In the genomic region with DNA sequence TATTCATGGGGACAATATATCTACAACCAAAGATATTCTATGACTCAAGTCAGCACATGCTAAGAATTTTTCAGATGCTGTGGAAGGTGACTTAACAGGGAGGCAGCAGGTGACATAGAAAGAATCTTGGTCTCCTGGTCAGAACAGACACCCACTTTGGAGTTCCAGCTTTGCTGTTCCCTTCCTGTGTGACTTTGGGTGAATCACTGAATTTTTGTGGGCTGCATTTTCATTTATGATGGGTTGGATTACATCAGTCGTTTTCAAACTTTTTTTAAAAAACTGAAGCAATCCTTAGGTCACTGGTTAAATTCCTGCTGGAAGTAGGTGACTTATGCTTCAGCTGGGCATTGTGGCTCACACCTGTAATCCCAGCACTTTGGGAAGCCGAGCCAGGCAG, we compare ENCODE assay signal across 14 cellular contexts. TPM values are rescaled to one million over a fixed set of nuclear protein-coding genes. Genes with fewer than 3 reads are reported as not detected.
A peak's percentile ranks its signal among the peaks of the same experiment; 100 is the strongest.
DNase-seq lines count a peak whose midpoint lies in the region; ATAC-seq, FAIRE-seq and TF ChIP-seq lines count a peak whose summit lies in the region.
"Had no signal": no experiment of that assay in that cellular context is flagged by ENCODE, and none has a peak within 500 bp of the region (broad histone marks: within the 10 kb centered on the region; RNA-seq: fewer than 3 reads in every experiment).

No MANE protein-coding gene starts in this region.

- ATAC-seq in heart right ventricle = no peak
- ATAC-seq in sciatic nerve = no peak

- no peak for FAIRE-seq in GM19239 (lab: Jason Lieb, UNC)

- intact Hi-C loops in heart right ventricle (cut with DNase I) (loop anchor here in 8 of 10 donors (5.0 to 10.0 kb wide), 5 partner anchors 93 to 108 kb away; no protein-coding TSS in a partner anchor), sciatic nerve (cut with DNase I) (loop anchor here (10.0 kb wide), 1 partner anchor 105 kb away; no protein-coding TSS in a partner anchor)

- H3K4me3 ChIP-seq in cardiac fibroblast (replicated peaks in 1 of 2; ENCODE audit: low read depth in 2 of 2, low read length in 2 of 2) (no peak overlapping the region), heart right ventricle (no peak overlapping the region)
- H3K4me3 ChIP-seq: mucosa of descending colon had no signal

- 65 to 70% methylated on average over 2 of the region's 2 CpGs for WGBS in heart right ventricle, 2 donors

- no peak overlapping the region for H3K27ac ChIP-seq in heart right ventricle

- H3K9me3 ChIP-seq in heart right ventricle = no peaks in the 10 kb centered on the region
- H3K9me3 ChIP-seq: mucosa of descending colon had no signal

- TF ChIP-seq CTCF in cardiac fibroblast (IDR thresholded peaks at IDR 0.05; ENCODE audit: low read depth, low read length) (no peak), heart right ventricle (IDR thresholded peaks at IDR 0.05) (no peak)

- H3K27me3 ChIP-seq in heart right ventricle = peaks cover 0 to 35% (median 17%) of the 10 kb centered on the region in 7 donors

- DNase-seq in EH (ENCODE audit: low read depth) = peak; percentile 87
- DNase-seq in M059J (ENCODE audit: low read depth) = peak; percentile 80
- peak; percentile 15 to 83 for DNase-seq in cardiac fibroblast (ENCODE audit: low read depth in 2 of 2)
- peak; percentile 47 for DNase-seq in myocyte (ENCODE audit: low read depth)
- DNase-seq in Kasumi-1 (lab: John Stamatoyannopoulos, UW) = no peak
- no peak for DNase-seq in heart right ventricle
- DNase-seq in GM19239 (ENCODE audit: insufficient read length, low spot score) = no peak
- DNase-seq in sciatic nerve (ENCODE audit: low spot score) = no peak
- DNase-seq: activated CD8-positive, alpha-beta memory T cell treated with anti-CD3 and anti-CD28 coated beads, Interleukin-2, amount 50 U/mL, for 48 hours; aorta; mucosa of descending colon; NCI-H1105 treated with DMSO at 0.1 percent for 48 hours; SHP77 treated with DMSO at 0.1 percent for 48 hours had no signal

- H3K36me3 ChIP-seq in heart right ventricle = no peaks in the 10 kb centered on the region

- peaks cover 0 to 2% (median 0%) of the 10 kb centered on the region in 9 donors for H3K4me1 ChIP-seq in heart right ventricle

RNA-seq across cellular contexts. Expression of a gene that starts 24.9 kb away (rescaled TPM):
- total RNA-seq in M059J (2014; rRNA removed; shearing (Covaris generic)) = not detected in 2 replicates
- total RNA-seq in myocyte (2.3 and 8.2 TPM in 2 replicates), heart right ventricle (1 to 10 TPM in 1 of 10 donors, under 1 TPM in 4, not detected in 5; 0.13 to 3.1 (median 0.53) TPM), sciatic nerve (2.4 TPM)
- polyA plus RNA-seq in myocyte (2012) = 0.58 TPM
- 1 to 10 TPM in 1 of 2 donors, under 1 TPM in 1; 0.16 to 4.0 TPM for polyA plus RNA-seq in heart right ventricle
- total RNA-seq: aorta, HT-29, mucosa of descending colon had no signal
- polyA plus RNA-seq: aorta had no signal

RNA-seq across cellular contexts. Expression of a gene that starts 28.4 kb away (rescaled TPM):
- total RNA-seq in M059J (2014; rRNA removed; shearing (Covaris generic)) = not detected in 2 replicates
- total RNA-seq in myocyte = 0.11 TPM in 1 of 2 replicates, not detected in the other
- polyA plus RNA-seq in myocyte (2012) = not detected
- total RNA-seq in heart right ventricle = under 1 TPM in 2 of 10 donors, not detected in 8; 0.10 to 0.17 TPM
- polyA plus RNA-seq in heart right ventricle = not detected
- total RNA-seq in sciatic nerve = not detected
- total RNA-seq: aorta, HT-29, mucosa of descending colon had no signal
- polyA plus RNA-seq: aorta had no signal

RNA-seq across cellular contexts. Expression of a gene that starts 44.4 kb away (rescaled TPM):
- total RNA-seq in M059J (2014; rRNA removed; shearing (Covaris generic)) = not detected in 2 replicates
- total RNA-seq in myocyte (not detected in 2 replicates), heart right ventricle (not detected), sciatic nerve (not detected)
- not detected for polyA plus RNA-seq in myocyte (2012)
- polyA plus RNA-seq in heart right ventricle = not detected
- total RNA-seq: aorta, HT-29, mucosa of descending colon had no signal
- polyA plus RNA-seq: aorta had no signal

RNA-seq across cellular contexts. Expression of a gene that starts 58.6 kb away (rescaled TPM):
- 15.0 and 18.3 TPM in 2 replicates for total RNA-seq in M059J (2014; rRNA removed; shearing (Covaris generic))
- 49.2 and 52.9 TPM in 2 replicates for total RNA-seq in myocyte
- polyA plus RNA-seq in myocyte (2012) = 21.2 TPM
- total RNA-seq in heart right ventricle = 100 to 1,000 TPM; 124 to 252 (median 219) TPM
- 10 to 100 TPM; 27.5 to 29.7 TPM for polyA plus RNA-seq in heart right ventricle
- total RNA-seq in sciatic nerve = 136 TPM

Comparison
In these comparisons a context has a peak if more than half of its experiments do, and no peak if none do; other contexts are left out.
1. DNase-seq: peak in EH (single experiment), M059J (single experiment), cardiac fibroblast (2 of 2) and myocyte (single experiment); none in Kasumi-1 (0 of 2), heart right ventricle (0 of 2), GM19239 (single experiment) and sciatic nerve (single experiment).